Comparison of ENCODE assay signal across 2 cellular contexts in genomic region chr9:136681945-136682699, GRCh38.
TF ChIP-seq lines count a peak whose summit lies in the region.

No MANE protein-coding gene starts in this region.

TF ChIP-seq in K562, 482 proteins besides CTCF, POLR2A, EP300 and RAD21 (continues in another document):
- TF ChIP-seq, protein P1, sequence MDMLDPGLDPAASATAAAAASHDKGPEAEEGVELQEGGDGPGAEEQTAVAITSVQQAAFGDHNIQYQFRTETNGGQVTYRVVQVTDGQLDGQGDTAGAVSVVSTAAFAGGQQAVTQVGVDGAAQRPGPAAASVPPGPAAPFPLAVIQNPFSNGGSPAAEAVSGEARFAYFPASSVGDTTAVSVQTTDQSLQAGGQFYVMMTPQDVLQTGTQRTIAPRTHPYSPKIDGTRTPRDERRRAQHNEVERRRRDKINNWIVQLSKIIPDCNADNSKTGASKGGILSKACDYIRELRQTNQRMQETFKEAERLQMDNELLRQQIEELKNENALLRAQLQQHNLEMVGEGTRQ (CRISPR knock-in tag; IDR thresholded peaks at IDR 0.05): no peak
- TF ChIP-seq, protein P2, sequence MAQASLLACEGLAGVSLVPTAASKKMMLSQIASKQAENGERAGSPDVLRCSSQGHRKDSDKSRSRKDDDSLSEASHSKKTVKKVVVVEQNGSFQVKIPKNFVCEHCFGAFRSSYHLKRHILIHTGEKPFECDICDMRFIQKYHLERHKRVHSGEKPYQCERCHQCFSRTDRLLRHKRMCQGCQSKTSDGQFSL (CRISPR knock-in tag; IDR thresholded peaks at IDR 0.05): no peak
- TF ChIP-seq, protein P2 (tag; IDR thresholded peaks at IDR 0.05): no peak
- peak; percentile 44; the same call in 1 of the 2 replicates for TF ChIP-seq BCOR (IDR thresholded peaks at IDR 0.05)
- TF ChIP-seq, protein P3, sequence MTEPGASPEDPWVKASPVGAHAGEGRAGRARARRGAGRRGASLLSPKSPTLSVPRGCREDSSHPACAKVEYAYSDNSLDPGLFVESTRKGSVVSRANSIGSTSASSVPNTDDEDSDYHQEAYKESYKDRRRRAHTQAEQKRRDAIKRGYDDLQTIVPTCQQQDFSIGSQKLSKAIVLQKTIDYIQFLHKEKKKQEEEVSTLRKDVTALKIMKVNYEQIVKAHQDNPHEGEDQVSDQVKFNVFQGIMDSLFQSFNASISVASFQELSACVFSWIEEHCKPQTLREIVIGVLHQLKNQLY (CRISPR knock-in tag; conservative IDR thresholded peaks at IDR 0.05): no peak
- TF ChIP-seq RBFOX2 (IDR thresholded peaks at IDR 0.05; ENCODE audit: low read depth, low read length): peak; percentile 57; the same call in 1 of the 2 replicates
- no peak for TF ChIP-seq MAZ (CRISPR knock-in tag; conservative IDR thresholded peaks at IDR 0.05 in 1 of 2, IDR thresholded peaks at IDR 0.05 in 1 of 2)
- no peak for TF ChIP-seq ZNF384 (IDR thresholded peaks at IDR 0.05; ENCODE audit: low read depth, low read length)
- TF ChIP-seq FOSL1 (tag; conservative IDR thresholded peaks at IDR 0.05): no peak
- no peak for TF ChIP-seq HSF4 (CRISPR knock-in tag; IDR thresholded peaks at IDR 0.05; ENCODE audit: borderline replicate concordance)
- no peak for TF ChIP-seq ELF1 (tag; IDR thresholded peaks at IDR 0.05)
- no peak for TF ChIP-seq SIN3B (IDR thresholded peaks at IDR 0.05; ENCODE audit: low read depth)
- TF ChIP-seq DNMT1 (IDR thresholded peaks at IDR 0.05): no peak
- no peak for TF ChIP-seq MYC (IDR thresholded peaks at IDR 0.05; ENCODE audit: low read depth, low read length)
- TF ChIP-seq MYC (CRISPR knock-in tag; IDR thresholded peaks at IDR 0.05; ENCODE audit: borderline replicate concordance, low read depth): no peak
- TF ChIP-seq, protein P4, sequence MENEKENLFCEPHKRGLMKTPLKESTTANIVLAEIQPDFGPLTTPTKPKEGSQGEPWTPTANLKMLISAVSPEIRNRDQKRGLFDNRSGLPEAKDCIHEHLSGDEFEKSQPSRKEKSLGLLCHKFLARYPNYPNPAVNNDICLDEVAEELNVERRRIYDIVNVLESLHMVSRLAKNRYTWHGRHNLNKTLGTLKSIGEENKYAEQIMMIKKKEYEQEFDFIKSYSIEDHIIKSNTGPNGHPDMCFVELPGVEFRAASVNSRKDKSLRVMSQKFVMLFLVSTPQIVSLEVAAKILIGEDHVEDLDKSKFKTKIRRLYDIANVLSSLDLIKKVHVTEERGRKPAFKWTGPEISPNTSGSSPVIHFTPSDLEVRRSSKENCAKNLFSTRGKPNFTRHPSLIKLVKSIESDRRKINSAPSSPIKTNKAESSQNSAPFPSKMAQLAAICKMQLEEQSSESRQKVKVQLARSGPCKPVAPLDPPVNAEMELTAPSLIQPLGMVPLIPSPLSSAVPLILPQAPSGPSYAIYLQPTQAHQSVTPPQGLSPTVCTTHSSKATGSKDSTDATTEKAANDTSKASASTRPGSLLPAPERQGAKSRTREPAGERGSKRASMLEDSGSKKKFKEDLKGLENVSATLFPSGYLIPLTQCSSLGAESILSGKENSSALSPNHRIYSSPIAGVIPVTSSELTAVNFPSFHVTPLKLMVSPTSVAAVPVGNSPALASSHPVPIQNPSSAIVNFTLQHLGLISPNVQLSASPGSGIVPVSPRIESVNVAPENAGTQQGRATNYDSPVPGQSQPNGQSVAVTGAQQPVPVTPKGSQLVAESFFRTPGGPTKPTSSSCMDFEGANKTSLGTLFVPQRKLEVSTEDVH (IDR thresholded peaks at IDR 0.05; ENCODE audit: low read depth, partially characterized antibody): no peak
- peak; percentile 55 for TF ChIP-seq POLR2G (IDR thresholded peaks at IDR 0.05; ENCODE audit: low read depth, low read length)
- TF ChIP-seq, protein P5, sequence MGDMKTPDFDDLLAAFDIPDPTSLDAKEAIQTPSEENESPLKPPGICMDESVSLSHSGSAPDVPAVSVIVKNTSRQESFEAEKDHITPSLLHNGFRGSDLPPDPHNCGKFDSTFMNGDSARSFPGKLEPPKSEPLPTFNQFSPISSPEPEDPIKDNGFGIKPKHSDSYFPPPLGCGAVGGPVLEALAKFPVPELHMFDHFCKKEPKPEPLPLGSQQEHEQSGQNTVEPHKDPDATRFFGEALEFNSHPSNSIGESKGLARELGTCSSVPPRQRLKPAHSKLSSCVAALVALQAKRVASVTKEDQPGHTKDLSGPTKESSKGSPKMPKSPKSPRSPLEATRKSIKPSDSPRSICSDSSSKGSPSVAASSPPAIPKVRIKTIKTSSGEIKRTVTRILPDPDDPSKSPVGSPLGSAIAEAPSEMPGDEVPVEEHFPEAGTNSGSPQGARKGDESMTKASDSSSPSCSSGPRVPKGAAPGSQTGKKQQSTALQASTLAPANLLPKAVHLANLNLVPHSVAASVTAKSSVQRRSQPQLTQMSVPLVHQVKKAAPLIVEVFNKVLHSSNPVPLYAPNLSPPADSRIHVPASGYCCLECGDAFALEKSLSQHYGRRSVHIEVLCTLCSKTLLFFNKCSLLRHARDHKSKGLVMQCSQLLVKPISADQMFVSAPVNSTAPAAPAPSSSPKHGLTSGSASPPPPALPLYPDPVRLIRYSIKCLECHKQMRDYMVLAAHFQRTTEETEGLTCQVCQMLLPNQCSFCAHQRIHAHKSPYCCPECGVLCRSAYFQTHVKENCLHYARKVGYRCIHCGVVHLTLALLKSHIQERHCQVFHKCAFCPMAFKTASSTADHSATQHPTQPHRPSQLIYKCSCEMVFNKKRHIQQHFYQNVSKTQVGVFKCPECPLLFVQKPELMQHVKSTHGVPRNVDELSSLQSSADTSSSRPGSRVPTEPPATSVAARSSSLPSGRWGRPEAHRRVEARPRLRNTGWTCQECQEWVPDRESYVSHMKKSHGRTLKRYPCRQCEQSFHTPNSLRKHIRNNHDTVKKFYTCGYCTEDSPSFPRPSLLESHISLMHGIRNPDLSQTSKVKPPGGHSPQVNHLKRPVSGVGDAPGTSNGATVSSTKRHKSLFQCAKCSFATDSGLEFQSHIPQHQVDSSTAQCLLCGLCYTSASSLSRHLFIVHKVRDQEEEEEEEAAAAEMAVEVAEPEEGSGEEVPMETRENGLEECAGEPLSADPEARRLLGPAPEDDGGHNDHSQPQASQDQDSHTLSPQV (IDR thresholded peaks at IDR 0.05): no peak
- TF ChIP-seq ZNF586 (CRISPR knock-in tag; conservative IDR thresholded peaks at IDR 0.05): no peak

TF ChIP-seq in liver, 16 proteins besides CTCF, POLR2A, EP300 and RAD21:
- TF ChIP-seq HNF4G (IDR thresholded peaks at IDR 0.05) (no peak), FOXA2 (IDR thresholded peaks at IDR 0.05) (no peak), MAX (IDR thresholded peaks at IDR 0.05) (no peak), TAF1 (conservative IDR thresholded peaks at IDR 0.05) (no peak), JUND (IDR thresholded peaks at IDR 0.05) (no peak), RXRA (IDR thresholded peaks at IDR 0.05) (no peak), NR2F2 (IDR thresholded peaks at IDR 0.05) (no peak), SP1 (IDR thresholded peaks at IDR 0.05) (no peak), GABPA (IDR thresholded peaks at IDR 0.05 in 1 of 2, conservative IDR thresholded peaks at IDR 0.05 in 1 of 2) (no peak), HNF4A (conservative IDR thresholded peaks at IDR 0.05) (no peak)
